8 cellular contexts compared by ENCODE assay signal in the genomic region with DNA sequence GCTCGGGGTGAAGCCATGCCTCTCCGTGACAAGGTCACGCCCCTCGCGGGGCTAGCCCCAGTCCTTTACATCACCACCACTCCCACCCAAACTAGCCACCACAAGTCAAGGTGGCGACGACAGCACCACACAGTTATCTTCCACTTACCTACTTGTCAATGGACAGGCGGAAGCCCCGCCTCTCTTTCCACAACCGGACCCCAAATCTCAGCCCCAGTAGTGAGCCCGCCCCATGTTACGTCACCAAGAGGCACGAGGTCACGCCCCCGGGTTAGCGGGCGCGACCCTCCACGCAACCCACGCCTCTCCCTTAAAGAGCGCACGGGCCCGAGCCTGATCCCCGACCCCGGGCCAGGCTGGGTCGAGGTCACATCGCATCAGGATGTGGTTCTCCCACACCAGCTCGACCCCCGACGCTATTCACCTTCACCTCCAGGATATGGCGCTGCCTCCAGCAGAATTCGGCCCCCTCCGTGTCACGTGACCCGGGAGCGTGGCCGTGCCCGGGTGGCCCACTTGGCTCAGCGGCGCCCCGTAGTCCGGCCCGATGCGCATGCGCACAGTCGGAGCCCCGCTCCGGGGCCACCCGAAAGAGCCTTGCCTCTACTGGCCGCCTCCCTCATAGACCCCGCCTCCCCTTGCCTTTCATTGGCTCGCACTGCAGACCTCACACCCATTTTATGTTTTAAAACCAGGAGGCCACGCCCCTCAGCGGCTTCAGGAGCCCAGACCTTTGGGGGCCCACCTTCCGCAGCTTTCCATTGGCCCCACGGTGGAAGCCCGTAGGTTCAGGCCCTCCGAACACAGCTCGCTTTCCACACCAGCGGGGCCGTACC. TPM values are rescaled to one million over a fixed set of nuclear protein-coding genes. Genes with fewer than 3 reads are reported as not detected.
DNase-seq lines count a peak whose midpoint lies in the region; ATAC-seq and TF ChIP-seq lines count a peak whose summit lies in the region.

No MANE protein-coding gene starts in this region.

- no peaks in the 10 kb centered on the region for H3K27me3 ChIP-seq in upper lobe of left lung

- peaks cover 0 to 23% (median 13%) of the 10 kb centered on the region in 4 donors for H3K36me3 ChIP-seq in upper lobe of left lung

- ATAC-seq in HG02884 (IDR thresholded peaks at IDR 0.05; ENCODE audit: unreplicated experiment), result peak; percentile 86
- ATAC-seq in left cardiac atrium, result peak; percentile 94 to 96
- peak; percentile 97 to 98 for ATAC-seq in upper lobe of left lung (ENCODE audit: low FRiP score in 2 of 2)

- WGBS in upper lobe of left lung, 2 donors, result 0 to 1% methylated on average over 19 to 48 of the region's 61 CpGs

- peak overlapping the region; percentile 60 to 98 (median 80) for H3K4me3 ChIP-seq in upper lobe of left lung

- peak in 1 of 4 donors; percentile 57 for TF ChIP-seq EP300 in upper lobe of left lung (IDR thresholded peaks at IDR 0.05)

- peaks cover 12 to 26% (median 17%) of the 10 kb centered on the region in 4 donors for H3K4me1 ChIP-seq in upper lobe of left lung

- TF ChIP-seq POLR2A in GM15510 (IDR thresholded peaks at IDR 0.05; ENCODE audit: borderline replicate concordance, extremely low read depth, insufficient read length) (peak; percentile 63), upper lobe of left lung (IDR thresholded peaks at IDR 0.05) (peak; percentile 32 to 70 (median 44))

- intact Hi-C loops in left cardiac atrium (cut with DNase I) (no loop called here), posterior cingulate gyrus (cut with DNase I) (loop anchor here (10.0 kb wide), 1 partner anchor 329 kb away; no protein-coding TSS in a partner anchor)

- peak overlapping the region; percentile 88 to 95 (median 92) for H3K27ac ChIP-seq in upper lobe of left lung

- peak in 4 of 6 experiments; percentile 41 to 58 (median 50) for TF ChIP-seq CTCF in upper lobe of left lung (IDR thresholded peaks at IDR 0.05)

- H3K9me3 ChIP-seq in upper lobe of left lung, result no peaks in the 10 kb centered on the region

- peak; percentile 98 for DNase-seq in NCI-H146 treated with DMSO at 0.1 percent for 48 hours (lab: John Stamatoyannopoulos, UW; ENCODE audit: unreplicated experiment)
- DNase-seq in T-helper 1 cell, result peak; percentile 94 to 99 (median 95)
- DNase-seq in amniotic stem cell (lab: John Stamatoyannopoulos, UW), result peak; percentile 97
- DNase-seq in left cardiac atrium, result peak; percentile 99
- peak; percentile 94 to 99 (median 97) for DNase-seq in posterior cingulate gyrus
- DNase-seq in upper lobe of left lung, result peak; percentile 98 to 99

RNA-seq across cellular contexts. Expression of gene SYDE1, which starts 18.2 kb away (rescaled TPM):
- 10 to 100 TPM; 16.7 to 22.1 TPM for total RNA-seq in left cardiac atrium
- 10 to 100 TPM in 5 of 6 donors, 1 to 10 TPM in 1; 7.0 to 28.4 (median 14.2) TPM for total RNA-seq in upper lobe of left lung

RNA-seq across cellular contexts. Expression of gene OR1I1, which starts 43.4 kb away (rescaled TPM):
- total RNA-seq in left cardiac atrium, result not detected
- total RNA-seq in upper lobe of left lung, result not detected

Comparison
In these comparisons a context has a peak if more than half of its experiments do, and no peak if none do; other contexts are left out.
1. Peak in every context shown above with its lines: DNase-seq, ATAC-seq, H3K4me3 ChIP-seq and H3K27ac ChIP-seq.